2 cellular contexts compared by ENCODE assay signal in the genomic region with DNA sequence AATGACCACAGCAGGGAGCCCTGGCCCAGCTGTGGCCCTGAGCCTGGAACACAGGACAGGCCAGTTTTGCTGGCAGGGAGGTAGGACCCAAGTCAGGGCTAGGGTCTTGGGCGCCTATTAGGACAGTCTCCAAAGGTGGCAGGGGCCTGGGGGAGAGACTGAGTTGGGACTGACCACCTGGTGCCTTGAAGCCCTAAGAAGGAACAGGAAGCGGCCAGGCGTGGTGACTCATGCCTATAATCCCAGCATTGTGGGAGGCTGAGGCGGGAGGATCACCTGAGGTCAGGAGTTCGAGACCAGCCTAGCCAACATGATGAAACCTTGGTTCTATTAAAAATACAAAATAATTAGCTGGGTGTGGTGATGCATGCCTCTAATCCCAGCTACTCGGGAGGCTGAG.
TF ChIP-seq lines count a peak whose summit lies in the region.

No MANE protein-coding gene starts in this region.

TF ChIP-seq in A549, 52 proteins besides CTCF, POLR2A, EP300 and RAD21:
- no peak for TF ChIP-seq FOSL2 (IDR thresholded peaks at IDR 0.05)
- peak; percentile 30; the same call in 1 of the 2 replicates for TF ChIP-seq FOSL2 (CRISPR knock-in tag; IDR thresholded peaks at IDR 0.05)
- no peak for TF ChIP-seq GATA3 (IDR thresholded peaks at IDR 0.05; ENCODE audit: borderline replicate concordance)
TF ChIP-seq in A549: peak in this region for 1.

TF ChIP-seq in K562, 482 proteins besides CTCF, POLR2A, EP300 and RAD21 (continued from another document and continues in another):
- no peak for TF ChIP-seq KLF6 (CRISPR knock-in tag; IDR thresholded peaks at IDR 0.05; ENCODE audit: borderline replicate concordance)
- TF ChIP-seq HSF4 (CRISPR knock-in tag; IDR thresholded peaks at IDR 0.05; ENCODE audit: borderline replicate concordance): no peak
- no peak for TF ChIP-seq ZNF224 (CRISPR knock-in tag; IDR thresholded peaks at IDR 0.05)
- TF ChIP-seq POLR3A (IDR thresholded peaks at IDR 0.05; ENCODE audit: borderline replicate concordance, extremely low read depth, insufficient read depth, insufficient read length): no peak
- no peak for TF ChIP-seq NR3C1 (CRISPR knock-in tag; IDR thresholded peaks at IDR 0.05)
- no peak for TF ChIP-seq GABPB2 (CRISPR knock-in tag; conservative IDR thresholded peaks at IDR 0.05)
- TF ChIP-seq, protein P1, sequence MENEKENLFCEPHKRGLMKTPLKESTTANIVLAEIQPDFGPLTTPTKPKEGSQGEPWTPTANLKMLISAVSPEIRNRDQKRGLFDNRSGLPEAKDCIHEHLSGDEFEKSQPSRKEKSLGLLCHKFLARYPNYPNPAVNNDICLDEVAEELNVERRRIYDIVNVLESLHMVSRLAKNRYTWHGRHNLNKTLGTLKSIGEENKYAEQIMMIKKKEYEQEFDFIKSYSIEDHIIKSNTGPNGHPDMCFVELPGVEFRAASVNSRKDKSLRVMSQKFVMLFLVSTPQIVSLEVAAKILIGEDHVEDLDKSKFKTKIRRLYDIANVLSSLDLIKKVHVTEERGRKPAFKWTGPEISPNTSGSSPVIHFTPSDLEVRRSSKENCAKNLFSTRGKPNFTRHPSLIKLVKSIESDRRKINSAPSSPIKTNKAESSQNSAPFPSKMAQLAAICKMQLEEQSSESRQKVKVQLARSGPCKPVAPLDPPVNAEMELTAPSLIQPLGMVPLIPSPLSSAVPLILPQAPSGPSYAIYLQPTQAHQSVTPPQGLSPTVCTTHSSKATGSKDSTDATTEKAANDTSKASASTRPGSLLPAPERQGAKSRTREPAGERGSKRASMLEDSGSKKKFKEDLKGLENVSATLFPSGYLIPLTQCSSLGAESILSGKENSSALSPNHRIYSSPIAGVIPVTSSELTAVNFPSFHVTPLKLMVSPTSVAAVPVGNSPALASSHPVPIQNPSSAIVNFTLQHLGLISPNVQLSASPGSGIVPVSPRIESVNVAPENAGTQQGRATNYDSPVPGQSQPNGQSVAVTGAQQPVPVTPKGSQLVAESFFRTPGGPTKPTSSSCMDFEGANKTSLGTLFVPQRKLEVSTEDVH (IDR thresholded peaks at IDR 0.05; ENCODE audit: low read depth, partially characterized antibody): no peak
- no peak for TF ChIP-seq ELF1 (tag; IDR thresholded peaks at IDR 0.05)
- TF ChIP-seq SMARCA4 (IDR thresholded peaks at IDR 0.05): 0 out of 2 replicates have a peak, but pooled peaks have one; percentile 14
- no peak for TF ChIP-seq HMG20B (CRISPR knock-in tag; IDR thresholded peaks at IDR 0.05)
- TF ChIP-seq, protein P2, sequence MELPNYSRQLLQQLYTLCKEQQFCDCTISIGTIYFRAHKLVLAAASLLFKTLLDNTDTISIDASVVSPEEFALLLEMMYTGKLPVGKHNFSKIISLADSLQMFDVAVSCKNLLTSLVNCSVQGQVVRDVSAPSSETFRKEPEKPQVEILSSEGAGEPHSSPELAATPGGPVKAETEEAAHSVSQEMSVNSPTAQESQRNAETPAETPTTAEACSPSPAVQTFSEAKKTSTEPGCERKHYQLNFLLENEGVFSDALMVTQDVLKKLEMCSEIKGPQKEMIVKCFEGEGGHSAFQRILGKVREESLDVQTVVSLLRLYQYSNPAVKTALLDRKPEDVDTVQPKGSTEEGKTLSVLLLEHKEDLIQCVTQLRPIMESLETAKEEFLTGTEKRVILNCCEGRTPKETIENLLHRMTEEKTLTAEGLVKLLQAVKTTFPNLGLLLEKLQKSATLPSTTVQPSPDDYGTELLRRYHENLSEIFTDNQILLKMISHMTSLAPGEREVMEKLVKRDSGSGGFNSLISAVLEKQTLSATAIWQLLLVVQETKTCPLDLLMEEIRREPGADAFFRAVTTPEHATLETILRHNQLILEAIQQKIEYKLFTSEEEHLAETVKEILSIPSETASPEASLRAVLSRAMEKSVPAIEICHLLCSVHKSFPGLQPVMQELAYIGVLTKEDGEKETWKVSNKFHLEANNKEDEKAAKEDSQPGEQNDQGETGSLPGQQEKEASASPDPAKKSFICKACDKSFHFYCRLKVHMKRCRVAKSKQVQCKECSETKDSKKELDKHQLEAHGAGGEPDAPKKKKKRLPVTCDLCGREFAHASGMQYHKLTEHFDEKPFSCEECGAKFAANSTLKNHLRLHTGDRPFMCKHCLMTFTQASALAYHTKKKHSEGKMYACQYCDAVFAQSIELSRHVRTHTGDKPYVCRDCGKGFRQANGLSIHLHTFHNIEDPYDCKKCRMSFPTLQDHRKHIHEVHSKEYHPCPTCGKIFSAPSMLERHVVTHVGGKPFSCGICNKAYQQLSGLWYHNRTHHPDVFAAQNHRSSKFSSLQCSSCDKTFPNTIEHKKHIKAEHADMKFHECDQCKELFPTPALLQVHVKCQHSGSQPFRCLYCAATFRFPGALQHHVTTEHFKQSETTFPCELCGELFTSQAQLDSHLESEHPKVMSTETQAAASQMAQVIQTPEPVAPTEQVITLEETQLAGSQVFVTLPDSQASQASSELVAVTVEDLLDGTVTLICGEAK (IDR thresholded peaks at IDR 0.05): no peak
- TF ChIP-seq, protein P2 (CRISPR knock-in tag; IDR thresholded peaks at IDR 0.05): no peak
- TF ChIP-seq SMARCE1 (IDR thresholded peaks at IDR 0.05): 0 out of 2 replicates have a peak, but pooled peaks have one; percentile 33
- TF ChIP-seq JUND (IDR thresholded peaks at IDR 0.05; ENCODE audit: borderline replicate concordance, low read depth, low read length): peak; percentile 69
- no peak for TF ChIP-seq JUND (tag; IDR thresholded peaks at IDR 0.05; ENCODE audit: borderline replicate concordance, low read depth, low read length)
- TF ChIP-seq, protein P3, sequence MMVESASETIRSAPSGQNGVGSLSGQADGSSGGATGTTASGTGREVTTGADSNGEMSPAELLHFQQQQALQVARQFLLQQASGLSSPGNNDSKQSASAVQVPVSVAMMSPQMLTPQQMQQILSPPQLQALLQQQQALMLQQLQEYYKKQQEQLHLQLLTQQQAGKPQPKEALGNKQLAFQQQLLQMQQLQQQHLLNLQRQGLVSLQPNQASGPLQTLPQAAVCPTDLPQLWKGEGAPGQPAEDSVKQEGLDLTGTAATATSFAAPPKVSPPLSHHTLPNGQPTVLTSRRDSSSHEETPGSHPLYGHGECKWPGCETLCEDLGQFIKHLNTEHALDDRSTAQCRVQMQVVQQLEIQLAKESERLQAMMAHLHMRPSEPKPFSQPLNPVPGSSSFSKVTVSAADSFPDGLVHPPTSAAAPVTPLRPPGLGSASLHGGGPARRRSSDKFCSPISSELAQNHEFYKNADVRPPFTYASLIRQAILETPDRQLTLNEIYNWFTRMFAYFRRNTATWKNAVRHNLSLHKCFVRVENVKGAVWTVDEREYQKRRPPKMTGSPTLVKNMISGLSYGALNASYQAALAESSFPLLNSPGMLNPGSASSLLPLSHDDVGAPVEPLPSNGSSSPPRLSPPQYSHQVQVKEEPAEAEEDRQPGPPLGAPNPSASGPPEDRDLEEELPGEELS (CRISPR knock-in tag; IDR thresholded peaks at IDR 0.05; ENCODE audit: borderline replicate concordance): no peak
- no peak for TF ChIP-seq NCOR1 (IDR thresholded peaks at IDR 0.05)
- TF ChIP-seq FOSL1 (tag; conservative IDR thresholded peaks at IDR 0.05): peak; percentile 57
- no peak for TF ChIP-seq HIVEP1 (CRISPR knock-in tag; IDR thresholded peaks at IDR 0.05)
- TF ChIP-seq RAD51 (IDR thresholded peaks at IDR 0.05; ENCODE audit: borderline replicate concordance, low read depth): no peak
- no peak for TF ChIP-seq PHF8 (IDR thresholded peaks at IDR 0.05; ENCODE audit: borderline replicate concordance, low read length)
- TF ChIP-seq, protein P4, sequence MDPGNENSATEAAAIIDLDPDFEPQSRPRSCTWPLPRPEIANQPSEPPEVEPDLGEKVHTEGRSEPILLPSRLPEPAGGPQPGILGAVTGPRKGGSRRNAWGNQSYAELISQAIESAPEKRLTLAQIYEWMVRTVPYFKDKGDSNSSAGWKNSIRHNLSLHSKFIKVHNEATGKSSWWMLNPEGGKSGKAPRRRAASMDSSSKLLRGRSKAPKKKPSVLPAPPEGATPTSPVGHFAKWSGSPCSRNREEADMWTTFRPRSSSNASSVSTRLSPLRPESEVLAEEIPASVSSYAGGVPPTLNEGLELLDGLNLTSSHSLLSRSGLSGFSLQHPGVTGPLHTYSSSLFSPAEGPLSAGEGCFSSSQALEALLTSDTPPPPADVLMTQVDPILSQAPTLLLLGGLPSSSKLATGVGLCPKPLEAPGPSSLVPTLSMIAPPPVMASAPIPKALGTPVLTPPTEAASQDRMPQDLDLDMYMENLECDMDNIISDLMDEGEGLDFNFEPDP (CRISPR knock-in tag; IDR thresholded peaks at IDR 0.05): no peak
- no peak for TF ChIP-seq ZNF717 (CRISPR knock-in tag; IDR thresholded peaks at IDR 0.05)
- no peak for TF ChIP-seq CEBPG (CRISPR knock-in tag; IDR thresholded peaks at IDR 0.05)
- peak in 1 of 2 experiments; percentile 77; a peak in 2 of 4 replicates for TF ChIP-seq CEBPG (tag; conservative IDR thresholded peaks at IDR 0.05 in 1 of 2, IDR thresholded peaks at IDR 0.05 in 1 of 2)
- TF ChIP-seq KDM5B (IDR thresholded peaks at IDR 0.05; ENCODE audit: insufficient replicate concordance, low read depth, low read length): no peak
- no peak for TF ChIP-seq OTX1 (CRISPR knock-in tag; IDR thresholded peaks at IDR 0.05)
- TF ChIP-seq FOXJ2 (tag; IDR thresholded peaks at IDR 0.05): no peak
- TF ChIP-seq POLR2AphosphoS2 (IDR thresholded peaks at IDR 0.05; ENCODE audit: low read length): no peak
- TF ChIP-seq MAFG (tag; conservative IDR thresholded peaks at IDR 0.05): no peak
- no peak for TF ChIP-seq NEUROD1 (IDR thresholded peaks at IDR 0.05; ENCODE audit: borderline replicate concordance, low read depth, low read length, partially characterized antibody)
- TF ChIP-seq, protein P5, sequence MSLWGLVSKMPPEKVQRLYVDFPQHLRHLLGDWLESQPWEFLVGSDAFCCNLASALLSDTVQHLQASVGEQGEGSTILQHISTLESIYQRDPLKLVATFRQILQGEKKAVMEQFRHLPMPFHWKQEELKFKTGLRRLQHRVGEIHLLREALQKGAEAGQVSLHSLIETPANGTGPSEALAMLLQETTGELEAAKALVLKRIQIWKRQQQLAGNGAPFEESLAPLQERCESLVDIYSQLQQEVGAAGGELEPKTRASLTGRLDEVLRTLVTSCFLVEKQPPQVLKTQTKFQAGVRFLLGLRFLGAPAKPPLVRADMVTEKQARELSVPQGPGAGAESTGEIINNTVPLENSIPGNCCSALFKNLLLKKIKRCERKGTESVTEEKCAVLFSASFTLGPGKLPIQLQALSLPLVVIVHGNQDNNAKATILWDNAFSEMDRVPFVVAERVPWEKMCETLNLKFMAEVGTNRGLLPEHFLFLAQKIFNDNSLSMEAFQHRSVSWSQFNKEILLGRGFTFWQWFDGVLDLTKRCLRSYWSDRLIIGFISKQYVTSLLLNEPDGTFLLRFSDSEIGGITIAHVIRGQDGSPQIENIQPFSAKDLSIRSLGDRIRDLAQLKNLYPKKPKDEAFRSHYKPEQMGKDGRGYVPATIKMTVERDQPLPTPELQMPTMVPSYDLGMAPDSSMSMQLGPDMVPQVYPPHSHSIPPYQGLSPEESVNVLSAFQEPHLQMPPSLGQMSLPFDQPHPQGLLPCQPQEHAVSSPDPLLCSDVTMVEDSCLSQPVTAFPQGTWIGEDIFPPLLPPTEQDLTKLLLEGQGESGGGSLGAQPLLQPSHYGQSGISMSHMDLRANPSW (CRISPR knock-in tag; IDR thresholded peaks at IDR 0.05): no peak
- TF ChIP-seq, protein P6, sequence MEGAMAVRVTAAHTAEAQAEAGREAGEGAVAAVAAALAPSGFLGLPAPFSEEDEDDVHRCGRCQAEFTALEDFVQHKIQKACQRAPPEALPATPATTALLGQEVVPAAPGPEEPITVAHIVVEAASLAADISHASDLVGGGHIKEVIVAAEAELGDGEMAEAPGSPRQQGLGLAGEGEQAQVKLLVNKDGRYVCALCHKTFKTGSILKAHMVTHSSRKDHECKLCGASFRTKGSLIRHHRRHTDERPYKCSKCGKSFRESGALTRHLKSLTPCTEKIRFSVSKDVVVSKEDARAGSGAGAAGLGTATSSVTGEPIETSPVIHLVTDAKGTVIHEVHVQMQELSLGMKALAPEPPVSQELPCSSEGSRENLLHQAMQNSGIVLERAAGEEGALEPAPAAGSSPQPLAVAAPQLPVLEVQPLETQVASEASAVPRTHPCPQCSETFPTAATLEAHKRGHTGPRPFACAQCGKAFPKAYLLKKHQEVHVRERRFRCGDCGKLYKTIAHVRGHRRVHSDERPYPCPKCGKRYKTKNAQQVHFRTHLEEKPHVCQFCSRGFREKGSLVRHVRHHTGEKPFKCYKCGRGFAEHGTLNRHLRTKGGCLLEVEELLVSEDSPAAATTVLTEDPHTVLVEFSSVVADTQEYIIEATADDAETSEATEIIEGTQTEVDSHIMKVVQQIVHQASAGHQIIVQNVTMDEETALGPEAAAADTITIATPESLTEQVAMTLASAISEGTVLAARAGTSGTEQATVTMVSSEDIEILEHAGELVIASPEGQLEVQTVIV (CRISPR knock-in tag; IDR thresholded peaks at IDR 0.05; ENCODE audit: borderline replicate concordance): no peak
- no peak for TF ChIP-seq NFATC3 (IDR thresholded peaks at IDR 0.05)
- TF ChIP-seq ZNF76 (CRISPR knock-in tag; IDR thresholded peaks at IDR 0.05; ENCODE audit: borderline replicate concordance): no peak
- TF ChIP-seq CEBPB (tag; IDR thresholded peaks at IDR 0.05): 0 out of 2 replicates have a peak, but pooled peaks have one; percentile 36
- no peak for TF ChIP-seq ARNT (IDR thresholded peaks at IDR 0.05)
- peak; percentile 43; the same call in 1 of the 2 replicates for TF ChIP-seq DPF2 (IDR thresholded peaks at IDR 0.05)
- TF ChIP-seq BACH1 (tag; IDR thresholded peaks at IDR 0.05): no peak
- TF ChIP-seq CC2D1A (IDR thresholded peaks at IDR 0.05): no peak
- no peak for TF ChIP-seq RB1 (IDR thresholded peaks at IDR 0.05; ENCODE audit: low read depth)
- no peak for TF ChIP-seq CBX3 (IDR thresholded peaks at IDR 0.05; ENCODE audit: borderline replicate concordance in 1 of 2, low read length in 2 of 2)
- no peak for TF ChIP-seq GABPB1 (CRISPR knock-in tag; IDR thresholded peaks at IDR 0.05)
- no peak for TF ChIP-seq TAF15 (IDR thresholded peaks at IDR 0.05; ENCODE audit: low read depth, low read length)
